Comparison of ENCODE assay signal across 8 cellular contexts in genomic region chr5:98769006-98769255, GRCh38. TPM values are rescaled to one million over a fixed set of nuclear protein-coding genes. Genes with fewer than 3 reads are reported as not detected.
DNase-seq lines count a peak whose midpoint lies in the region; ATAC-seq and TF ChIP-seq lines count a peak whose summit lies in the region.

No MANE protein-coding gene starts in this region.

- ATAC-seq in gastrocnemius medialis = no peak
- ATAC-seq in HG03378 (IDR thresholded peaks at IDR 0.05; ENCODE audit: unreplicated experiment) = no peak

- WGBS in iPS DF 6.9 (ENCODE audit: insufficient coverage, insufficient read length) = no CpG with 5 or more reads among the region's 29 CpGs

- no peak overlapping the region for H3K27ac ChIP-seq in iPS DF 6.9 (ENCODE audit: low read length)
- peak overlapping the region; percentile 77 to 97 (median 88) for H3K27ac ChIP-seq in gastrocnemius medialis

- H3K4me3 ChIP-seq in BJ (ENCODE audit: low read depth, low read length) (peak overlapping the region; percentile 84), adipocyte (ENCODE audit: low read length) (peak overlapping the region; percentile 90), iPS DF 6.9 (ENCODE audit: low read length) (peak overlapping the region; percentile 57; the same call in 1 of the 2 replicates), gastrocnemius medialis (peak overlapping the region; percentile 68 to 86 (median 74))

- peaks cover 14% of the 10 kb centered on the region for H3K4me1 ChIP-seq in adipocyte (ENCODE audit: control insufficient read depth, insufficient read depth, low read length)
- no peaks in the 10 kb centered on the region; the same call in 1 of the 2 replicates for H3K4me1 ChIP-seq in iPS DF 6.9 (ENCODE audit: control insufficient read depth, insufficient read depth, low read length)
- peaks cover 8 to 13% of the 10 kb centered on the region in 2 donors for H3K4me1 ChIP-seq in gastrocnemius medialis

- in situ Hi-C loops in gastrocnemius medialis (cut with MboI; ENCODE audit: low sequenced_read_pairs in 4 of 4) = loop anchor here in 1 of 4 donors (25.0 kb wide), 1 partner anchor 1582 kb away; the partner anchor contains the start of gene RIOK2

- POLR2A ChIA-PET in BJ (lab: Charles Lee) = interaction anchor here (0.9 to 1.3 kb wide), 3 partner anchors 315 to 659 kb away, joined by 3 to 6 read pairs (median 3); no protein-coding TSS in a partner anchor

- H3K27me3 ChIP-seq in BJ (ENCODE audit: control insufficient read depth, insufficient read depth, low read length) (no peaks in the 10 kb centered on the region), adipocyte (replicated peaks; ENCODE audit: control insufficient read depth, insufficient read depth, low read length) (no peaks in the 10 kb centered on the region), iPS DF 6.9 (ENCODE audit: control insufficient read depth, insufficient read depth, low read length) (peaks cover 9% of the 10 kb centered on the region; the same call in 1 of the 2 replicates), gastrocnemius medialis (no peaks in the 10 kb centered on the region)

- no peak for TF ChIP-seq POLR2A in gastrocnemius medialis (IDR thresholded peaks at IDR 0.05)

- H3K9ac ChIP-seq in adipocyte (ENCODE audit: low read length) = peak overlapping the region; percentile 93

- H3K9me3 ChIP-seq in adipocyte (ENCODE audit: control insufficient read depth, low read length) (no peaks in the 10 kb centered on the region), iPS DF 6.9 (ENCODE audit: control insufficient read depth, insufficient read depth, low read length) (no peaks in the 10 kb centered on the region), gastrocnemius medialis (no peaks in the 10 kb centered on the region)

- TF ChIP-seq CTCF in BJ (IDR thresholded peaks at IDR 0.05; ENCODE audit: insufficient read depth, low read depth, low read length) = peak; percentile 82
- peak; percentile 36 to 79 (median 71) for TF ChIP-seq CTCF in gastrocnemius medialis (IDR thresholded peaks at IDR 0.05 in 4 of 5, conservative IDR thresholded peaks at IDR 0.05 in 1 of 5)

- H3K36me3 ChIP-seq in BJ (ENCODE audit: control insufficient read depth, insufficient read depth, low read length) (no peaks in the 10 kb centered on the region; the same call in 1 of the 2 replicates), adipocyte (ENCODE audit: control insufficient read depth, insufficient read depth, low read length, severe bottlenecking) (no peaks in the 10 kb centered on the region), iPS DF 6.9 (ENCODE audit: control insufficient read depth, insufficient read depth, low read length) (no peaks in the 10 kb centered on the region), gastrocnemius medialis (no peaks in the 10 kb centered on the region)

- CTCF ChIA-PET in BJ (lab: Yijun Ruan, JAX) = interaction anchor here (0.7 to 5.7 kb wide), 47 partner anchors 9 to 1587 kb away, joined by 3 to 70 read pairs (median 5); no protein-coding TSS in a partner anchor

- intact Hi-C loops in gastrocnemius medialis (cut with DNase I; ENCODE audit: low total_unique reads) = loop anchor here (2.0 to 5.0 kb wide), 3 partner anchors 28 to 1538 kb away; no protein-coding TSS in a partner anchor

- DNase-seq in BJ (ENCODE audit: low read depth) (no peak), NCI-H1048 (lab: John Stamatoyannopoulos, UW) (peak; percentile 10), adipocyte (ENCODE audit: low read depth) (peak; percentile 90), iPS DF 6.9 (ENCODE audit: low read depth, low spot score) (no peak), gastrocnemius medialis (peak; percentile 5 to 22), GM19240 (ENCODE audit: insufficient read length, low spot score) (no peak), NCI-H226 (no peak)

RNA-seq across cellular contexts. Expression of gene RGMB, which starts 4.5 kb away (rescaled TPM):
- polyA plus RNA-seq in BJ (2011; rRNA removed) = 64.3 and 89.7 TPM in 2 replicates
- polyA minus RNA-seq in BJ (2011; rRNA and poly(A)+ RNA removed) = 101 and 115 TPM in 2 replicates
- 10 to 100 TPM; 11.2 to 57.8 (median 25.9) TPM for total RNA-seq in gastrocnemius medialis

Comparison
In these comparisons a context has a peak if more than half of its experiments do, and no peak if none do; other contexts are left out.
1. DNase-seq: peak in NCI-H1048 (single experiment), adipocyte (single experiment) and gastrocnemius medialis (2 of 2); none in BJ (single experiment), iPS DF 6.9 (single experiment), GM19240 (single experiment) and NCI-H226 (single experiment).
2. Peak in every context shown above with its lines, with median percentiles within 50 percentile points of each other: H3K4me3 ChIP-seq.